Comparison of ENCODE assay signal across 22 cellular contexts in genomic region chr1:237016626-237017025, GRCh38. TPM values are rescaled to one million over a fixed set of nuclear protein-coding genes. Genes with fewer than 3 reads are reported as not detected.
DNase-seq lines count a peak whose midpoint lies in the region; ATAC-seq, FAIRE-seq and TF ChIP-seq lines count a peak whose summit lies in the region.
"Had no signal": no experiment of that assay in that cellular context is flagged by ENCODE, and none has a peak within 500 bp of the region (broad histone marks: within the 10 kb centered on the region; RNA-seq: fewer than 3 reads in every experiment).

No MANE protein-coding gene starts in this region.

- H3K56ac ChIP-seq in H1 (replicated peaks; ENCODE audit: insufficient read length, low read depth, low read length): no peak overlapping the region

- H3K27ac ChIP-seq in HUES6 (ENCODE audit: low read depth, low read length) (peak overlapping the region; percentile 78), H1 (ENCODE audit: low read depth, low read length) (peak overlapping the region; percentile 44; the same call in 1 of the 2 replicates), tibial artery (peak overlapping the region; percentile 7 to 49)
- H3K27ac ChIP-seq: Peyer's patch, SJCRH30 had no signal

- TF ChIP-seq RAD21 in H1 (IDR thresholded peaks at IDR 0.05 in 1 of 2, conservative IDR thresholded peaks at IDR 0.05 in 1 of 2; ENCODE audit: low read depth in 2 of 2, low read length in 2 of 2): 0 out of 4 replicates have a peak, but pooled peaks of 1 of the 2 experiments have one; percentile 2

- H3K4me1 ChIP-seq in HUES6 (ENCODE audit: control insufficient read depth, insufficient read depth, low read length) (peaks cover 13% of the 10 kb centered on the region), H1 (replicated peaks in 1 of 4; ENCODE audit: control insufficient read depth in 3 of 4, insufficient read depth in 4 of 4, low read length in 3 of 4) (peaks cover 0 to 14% (median 3%) of the 10 kb centered on the region in 4 experiments; a peak in 5 of 7 replicates), tibial artery (peaks cover 0 to 37% (median 14%) of the 10 kb centered on the region in 4 donors)
- H3K4me1 ChIP-seq: Peyer's patch, SJCRH30 had no signal

- H3K14ac ChIP-seq in H1 (ENCODE audit: insufficient read length): no peak overlapping the region

- H3K4me3 ChIP-seq in HUES6 (ENCODE audit: low read depth, low read length): no peak overlapping the region; the same call in 1 of the 2 replicates
- H3K4me3 ChIP-seq in H1 (ENCODE audit: extremely low read depth in 1 of 4, insufficient read depth in 2 of 4, low read depth in 3 of 4, low read length in 4 of 4): peak overlapping the region in 2 of 4 experiments; percentile 10 to 34; a peak in 1 of 8 replicates
- no peak overlapping the region for H3K4me3 ChIP-seq in tibial artery
- H3K4me3 ChIP-seq: GM12878, Peyer's patch, SJCRH30 had no signal

- CTCF ChIA-PET in H1 (lab: Charles Lee; ENCODE audit: partially characterized antibody): interaction anchor here (0.9 to 1.6 kb wide), 4 partner anchors 9 to 147 kb away, joined by 3 to 4 read pairs (median 3); no protein-coding TSS in a partner anchor

- H4K8ac ChIP-seq in H1 (ENCODE audit: extremely low read depth, insufficient read depth, low read length): no peak overlapping the region

- no peaks in the 10 kb centered on the region for H3K36me3 Mint-ChIP-seq in activated CD4-positive, alpha-beta T cell treated with anti-CD3 and anti-CD28 coated beads, Interleukin-2, amount 10 ng/mL, durations not matched to agents 24 days and 14 days (ENCODE audit: low read depth)
- H3K36me3 Mint-ChIP-seq in activated T-helper 17 cell treated with anti-CD3 and anti-CD28 coated beads, Interleukin-2, amount 50 U/mL, for 72 hours (ENCODE audit: low read depth): no peaks in the 10 kb centered on the region
- H3K36me3 Mint-ChIP-seq: CD4-positive, CD25-positive, alpha-beta regulatory T cell had no signal

- no peaks in the 10 kb centered on the region for H3K4me1 Mint-ChIP-seq in activated CD4-positive, alpha-beta T cell treated with anti-CD3 and anti-CD28 coated beads, Interleukin-2, amount 10 ng/mL, durations not matched to agents 24 days and 14 days
- no peaks in the 10 kb centered on the region for H3K4me1 Mint-ChIP-seq in activated T-helper 17 cell treated with anti-CD3 and anti-CD28 coated beads, Interleukin-2, amount 50 U/mL, for 72 hours

- H2BK12ac ChIP-seq in H1 (ENCODE audit: low read depth, low read length): no peak overlapping the region

- no peak overlapping the region for H2BK120ac ChIP-seq in H1 (replicated peaks; ENCODE audit: low read depth, low read length)

- H3K27me3 ChIP-seq in HUES6 (ENCODE audit: control insufficient read depth, insufficient read depth, low read length) (no peaks in the 10 kb centered on the region), H1 (replicated peaks in 1 of 4; ENCODE audit: control insufficient read depth in 3 of 4, extremely low read depth in 1 of 4, insufficient read depth in 3 of 4, low read length in 3 of 4) (no peaks in the 10 kb centered on the region), tibial artery (no peaks in the 10 kb centered on the region)
- H3K27me3 ChIP-seq: Peyer's patch, SJCRH30 had no signal

- peak; percentile 70 for FAIRE-seq in H1 (lab: Jason Lieb, UNC)
- FAIRE-seq: GM12878 had no signal

- H3K4me2 ChIP-seq in H1 (ENCODE audit: insufficient read depth in 1 of 2, low read depth in 2 of 2, low read length in 2 of 2): peak overlapping the region; percentile 40 to 62

- H2BK15ac ChIP-seq in H1 (ENCODE audit: low read length): no peak overlapping the region

- no peaks in the 10 kb centered on the region for H3K23me2 ChIP-seq in H1 (ENCODE audit: low read depth, low read length)

- no peak overlapping the region for H4K5ac ChIP-seq in H1 (ENCODE audit: insufficient read length, low read depth, low read length)

- H3K18ac ChIP-seq in H1 (ENCODE audit: extremely low read depth, low read length): no peak overlapping the region

- no peak for TF ChIP-seq EP300 in H1 (IDR thresholded peaks at IDR 0.05; ENCODE audit: borderline replicate concordance in 1 of 2, low read depth in 2 of 2, low read length in 2 of 2)

- peak in 1 of 2 experiments; percentile 23; a peak in 1 of 3 replicates for TF ChIP-seq POLR2A in H1 (IDR thresholded peaks at IDR 0.05; ENCODE audit: control extremely low read depth in 1 of 2, low read depth in 2 of 2, low read length in 2 of 2)

- no peak for ATAC-seq in HG03025 (IDR thresholded peaks at IDR 0.05; ENCODE audit: low FRiP score, unreplicated experiment)
- no peak for ATAC-seq in activated T-helper 17 cell treated with anti-CD3 and anti-CD28 coated beads, Interleukin-2, amount 50 U/mL, for 72 hours (replicated peaks)
- ATAC-seq: GM12878 had no signal

- H3K79me2 ChIP-seq in H1 (ENCODE audit: control insufficient read depth in 1 of 2, insufficient read depth in 2 of 2, low read length in 2 of 2): no peaks in the 10 kb centered on the region

- 0 out of 2 replicates have a peak overlapping the region, but pooled peaks have one; percentile 16 for H2BK20ac ChIP-seq in H1 (ENCODE audit: low read length)

- H3K27me3 Mint-ChIP-seq in activated CD4-positive, alpha-beta T cell treated with anti-CD3 and anti-CD28 coated beads, Interleukin-2, amount 10 ng/mL, durations not matched to agents 24 days and 14 days: peaks cover 9% of the 10 kb centered on the region
- peaks cover 7% of the 10 kb centered on the region for H3K27me3 Mint-ChIP-seq in activated T-helper 17 cell treated with anti-CD3 and anti-CD28 coated beads, Interleukin-2, amount 50 U/mL, for 72 hours
- H3K27me3 Mint-ChIP-seq: CD4-positive, CD25-positive, alpha-beta regulatory T cell had no signal

- no peak overlapping the region for H3K27ac Mint-ChIP-seq in activated CD4-positive, alpha-beta T cell treated with anti-CD3 and anti-CD28 coated beads, Interleukin-2, amount 10 ng/mL, durations not matched to agents 24 days and 14 days
- H3K27ac Mint-ChIP-seq in activated T-helper 17 cell treated with anti-CD3 and anti-CD28 coated beads, Interleukin-2, amount 50 U/mL, for 72 hours: no peak overlapping the region
- H3K27ac Mint-ChIP-seq: CD4-positive, CD25-positive, alpha-beta regulatory T cell had no signal

- H3K9me3 Mint-ChIP-seq in activated CD4-positive, alpha-beta T cell treated with anti-CD3 and anti-CD28 coated beads, Interleukin-2, amount 10 ng/mL, durations not matched to agents 24 days and 14 days: no peaks in the 10 kb centered on the region
- H3K9me3 Mint-ChIP-seq in activated T-helper 17 cell treated with anti-CD3 and anti-CD28 coated beads, Interleukin-2, amount 50 U/mL, for 72 hours: no peaks in the 10 kb centered on the region

- H3K9ac ChIP-seq in HUES6 (ENCODE audit: low read length) (no peak overlapping the region), H1 (replicated peaks in 1 of 4; ENCODE audit: extremely low read depth in 1 of 4, low read depth in 3 of 4, low read length in 3 of 4) (no peak overlapping the region; a peak in 2 of 7 replicates)

- no peak overlapping the region for H2AK5ac ChIP-seq in H1 (ENCODE audit: low read depth, low read length)

- H2BK5ac ChIP-seq in H1 (ENCODE audit: low read depth, low read length): peak overlapping the region; percentile 29; the same call in 1 of the 2 replicates

- no peak overlapping the region for H3K4ac ChIP-seq in H1 (replicated peaks; ENCODE audit: insufficient read length, low read depth, low read length)

- WGBS in H1 (ENCODE audit: extremely low coverage in 1 of 2, insufficient coverage in 1 of 2, insufficient read length in 1 of 2, insufficient replicate concordance in 2 of 2, low coverage in 1 of 2, low lambda C conversion rate in 2 of 2, missing lambda C conversion rate in 1 of 2), 2 experiments: 8% methylated on average over 1 of the region's 1 CpG; no CpG with 5 or more reads in 1 of the 2 experiments

- no peak overlapping the region for H2AFZ ChIP-seq in H1 (ENCODE audit: low read length)

- H3K23ac ChIP-seq in H1 (ENCODE audit: insufficient read length): no peak overlapping the region

- no peaks in the 10 kb centered on the region for H3K79me1 ChIP-seq in H1 (ENCODE audit: low read depth, low read length)

- no peaks in the 10 kb centered on the region for H3K9me3 ChIP-seq in HUES6 (ENCODE audit: control insufficient read depth, insufficient read depth, low read depth, low read length)
- no peaks in the 10 kb centered on the region for H3K9me3 ChIP-seq in H1 (ENCODE audit: insufficient read depth in 2 of 2, low read depth in 1 of 2, low read length in 1 of 2)
- H3K9me3 ChIP-seq in tibial artery: no peaks in the 10 kb centered on the region
- H3K9me3 ChIP-seq: Peyer's patch, SJCRH30 had no signal

- POLR2A ChIA-PET in H1 (lab: Charles Lee; ENCODE audit: partially characterized antibody): no interaction called here

- TF ChIP-seq CTCF in H1 (IDR thresholded peaks at IDR 0.05; ENCODE audit: control extremely low read depth in 1 of 3, insufficient read depth in 1 of 3, low read depth in 1 of 3, low read length in 3 of 3): no peak
- TF ChIP-seq CTCF in tibial artery (IDR thresholded peaks at IDR 0.05): no peak

- DNase-seq in H1 (ENCODE audit: low read depth in 1 of 2, low spot score in 2 of 2): no peak
- peak; percentile 42 for DNase-seq in iPS-NIHi11 (ENCODE audit: low spot score)
- no peak for DNase-seq in tibial artery
- DNase-seq in activated CD4-positive, alpha-beta T cell treated with anti-CD3 and anti-CD28 coated beads, Interleukin-2, amount 10 ng/mL, durations not matched to agents 24 days and 14 days: no peak
- no peak for DNase-seq in DMS53 (lab: John Stamatoyannopoulos, UW)
- DNase-seq: CD4-positive, CD25-positive, alpha-beta regulatory T cell; DMS79 treated with DMSO at 0.1 percent for 48 hours; KG1; NCI-H1092 treated with DMSO at 0.1 percent for 48 hours; NCI-H2029 treated with DMSO at 0.1 percent for 48 hours; NCI-H345; NCI-H524; NCI-H774; NK-92 treated with Interleukin-12 subunit alpha and Interleukin-12 subunit beta, amount 100 ng/mL, for 24 hours; Peyer's patch; SJCRH30 had no signal

- H3K36me3 ChIP-seq in HUES6 (ENCODE audit: control insufficient read depth, insufficient read depth, low read length) (no peaks in the 10 kb centered on the region), H1 (ENCODE audit: control insufficient read depth in 2 of 4, insufficient read depth in 4 of 4, low read length in 3 of 4) (no peaks in the 10 kb centered on the region), tibial artery (no peaks in the 10 kb centered on the region)
- H3K36me3 ChIP-seq: Peyer's patch, SJCRH30 had no signal

- intact Hi-C loops in tibial artery (cut with DNase I; ENCODE audit: low total_unique reads): no loop called here
- intact Hi-C loops in activated CD4-positive, alpha-beta T cell treated with anti-CD3 and anti-CD28 coated beads, Interleukin-2, amount 10 ng/mL, durations not matched to agents 24 days and 14 days (cut with micrococcal nuclease): no loop called here

- no peak overlapping the region for H3K4me3 Mint-ChIP-seq in activated CD4-positive, alpha-beta T cell treated with anti-CD3 and anti-CD28 coated beads, Interleukin-2, amount 10 ng/mL, durations not matched to agents 24 days and 14 days
- H3K4me3 Mint-ChIP-seq in activated T-helper 17 cell treated with anti-CD3 and anti-CD28 coated beads, Interleukin-2, amount 50 U/mL, for 72 hours: no peak overlapping the region
- H3K4me3 Mint-ChIP-seq: CD4-positive, CD25-positive, alpha-beta regulatory T cell had no signal

- peak overlapping the region; percentile 23 for H4K91ac ChIP-seq in H1 (replicated peaks; ENCODE audit: insufficient read length, low read length)

- H4K20me1 ChIP-seq in H1 (replicated peaks in 1 of 2; ENCODE audit: control insufficient read depth in 1 of 2, insufficient read depth in 2 of 2, low read length in 2 of 2): no peaks in the 10 kb centered on the region

RNA-seq across cellular contexts. Expression of gene MT1HL1, which starts 12.4 kb away (rescaled TPM):
- total RNA-seq in H1 (2021; fragmentation: NEBNext Ultra II Directional; extraction: Animal tissue kit (Norgen Biotek cat#: 25700)): not detected in 2 replicates
- not detected in 2 replicates for polyA plus RNA-seq in H1 (2011; rRNA removed)
- polyA plus RNA-seq in H1 (2011; cell fraction: cytosol; rRNA removed): not detected
- polyA plus RNA-seq in H1 (2011; cell fraction: nucleus; rRNA removed): not detected
- not detected in 4 replicates for polyA plus RNA-seq in H1 (2012, experiment 1 of 2)
- not detected for polyA plus RNA-seq in H1 (2012, experiment 2 of 2)
- polyA plus RNA-seq in H1 (2013, experiment 1 of 2): not detected
- polyA plus RNA-seq in H1 (2013, experiment 2 of 2): not detected
- polyA minus RNA-seq in H1 (2011; rRNA and poly(A)+ RNA removed): not detected in 2 replicates
- polyA minus RNA-seq in H1 (2011; cell fraction: cytosol; rRNA and poly(A)+ RNA removed): not detected
- not detected for polyA minus RNA-seq in H1 (2011; cell fraction: nucleus; rRNA and poly(A)+ RNA removed)
- not detected in 2 replicates for total RNA-seq in activated CD4-positive, alpha-beta T cell treated with anti-CD3 and anti-CD28 coated beads, Interleukin-2, amount 10 ng/mL, durations not matched to agents 24 days and 14 days
- total RNA-seq in activated T-helper 17 cell treated with anti-CD3 and anti-CD28 coated beads, Interleukin-2, amount 50 U/mL, for 72 hours: not detected
- total RNA-seq: CD4-positive, CD25-positive, alpha-beta regulatory T cell; GM12878; H4; Peyer's patch; SJCRH30 had no signal
- polyA plus RNA-seq: BJ; CD4-positive, CD25-positive, alpha-beta regulatory T cell; GM12878 had no signal

RNA-seq across cellular contexts. Expression of gene RYR2, which starts 25.4 kb away (rescaled TPM):
- 4.4 and 4.7 TPM in 2 replicates for total RNA-seq in H1 (2021; fragmentation: NEBNext Ultra II Directional; extraction: Animal tissue kit (Norgen Biotek cat#: 25700))
- 1.0 and 1.3 TPM in 2 replicates for polyA plus RNA-seq in H1 (2011; rRNA removed)
- 2.1 TPM for polyA plus RNA-seq in H1 (2011; cell fraction: cytosol; rRNA removed)
- polyA plus RNA-seq in H1 (2011; cell fraction: nucleus; rRNA removed): 3.0 TPM
- 1.5 to 2.9 TPM (median 1.9 TPM) in 4 replicates for polyA plus RNA-seq in H1 (2012, experiment 1 of 2)
- 0.22 TPM for polyA plus RNA-seq in H1 (2012, experiment 2 of 2)
- polyA plus RNA-seq in H1 (2013, experiment 1 of 2): 3.9 TPM
- 3.1 TPM for polyA plus RNA-seq in H1 (2013, experiment 2 of 2)
- 11.5 and 11.6 TPM in 2 replicates for polyA minus RNA-seq in H1 (2011; rRNA and poly(A)+ RNA removed)
- polyA minus RNA-seq in H1 (2011; cell fraction: cytosol; rRNA and poly(A)+ RNA removed): 3.5 TPM
- polyA minus RNA-seq in H1 (2011; cell fraction: nucleus; rRNA and poly(A)+ RNA removed): 25.2 TPM
- 0.02 TPM in 1 of 2 replicates, not detected in the other for total RNA-seq in activated CD4-positive, alpha-beta T cell treated with anti-CD3 and anti-CD28 coated beads, Interleukin-2, amount 10 ng/mL, durations not matched to agents 24 days and 14 days
- under 1 TPM; 0.15 to 0.26 TPM for total RNA-seq in activated T-helper 17 cell treated with anti-CD3 and anti-CD28 coated beads, Interleukin-2, amount 50 U/mL, for 72 hours
- total RNA-seq: GM12878 had no signal
- polyA plus RNA-seq: BJ had no signal

Comparison
In these comparisons a context has a peak if more than half of its experiments do, and no peak if none do; other contexts are left out.
1. H3K27ac ChIP-seq: peak in every context shown above with its lines; median percentile 78 in HUES6; 44 in H1; 28 in tibial artery.